20 cellular contexts compared by ENCODE assay signal in the genomic region with DNA sequence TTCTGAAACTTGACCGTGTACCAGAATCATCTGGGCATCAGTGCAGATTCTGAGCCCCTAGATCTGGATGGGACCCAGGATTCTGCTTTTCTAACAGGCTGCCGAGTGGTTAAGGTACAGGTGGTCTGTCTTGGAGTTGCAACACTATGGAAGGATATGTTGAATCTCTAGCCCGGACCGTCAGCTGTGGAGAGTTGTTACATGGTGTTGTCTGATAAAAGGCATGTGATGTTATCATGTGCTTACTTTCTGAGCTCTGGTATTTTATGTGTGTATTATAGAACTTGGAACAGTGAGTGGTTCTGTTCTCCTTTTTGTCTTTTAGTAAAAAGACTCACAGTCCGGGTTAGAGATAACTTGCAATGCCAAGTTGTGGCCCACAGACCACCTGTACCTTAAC.
"Had no signal": no experiment of that assay in that cellular context is flagged by ENCODE, and none has a peak within 500 bp of the region (broad histone marks: within the 10 kb centered on the region; RNA-seq: fewer than 3 reads in every experiment).

No MANE protein-coding gene starts in this region.

- H3K9me3 ChIP-seq: right lobe of liver, thyroid gland, upper lobe of right lung had no signal

- DNase-seq: activated CD4-positive, alpha-beta T cell treated with anti-CD3 and anti-CD28 coated beads, Interleukin-2, amount 10 ng/mL, durations not matched to agents 7 days and 5 days; activated CD8-positive, alpha-beta T cell treated with anti-CD3 and anti-CD28 coated beads, Interleukin-2, amount 10 ng/mL, durations not matched to agents 7 days and 5 days; activated naive CD4-positive, alpha-beta T cell treated with Interleukin-2 at 50 U/mL for 16 hours; activated naive CD8-positive, alpha-beta T cell treated with anti-CD3 and anti-CD28 coated beads for 36 hours; activated T-cell treated with anti-CD3 and anti-CD28 coated beads, Interleukin-2, amount 50 U/mL, for 1 hour; central memory CD4-positive, alpha-beta T cell; dorsolateral prefrontal cortex; hippocampal formation; left cardiac atrium; midbrain; nephron progenitor cell; nucleus accumbens; right lobe of liver; stimulated activated CD4-positive, alpha-beta T cell treated with anti-CD3 and anti-CD28 coated beads, Interleukin-1b, Interleukin-23, amount 100 ng/mL, for 48 hours; substantia nigra; T-helper 9 cell; thyroid gland; upper lobe of right lung had no signal

- H3K27ac ChIP-seq: dorsolateral prefrontal cortex, right lobe of liver, thyroid gland, upper lobe of right lung had no signal

- ATAC-seq: activated CD4-positive, CD25-positive, alpha-beta regulatory T cell treated with anti-CD3 and anti-CD28 coated beads, Interleukin-2, amount 50 U/mL, for 24 hours; activated CD8-positive, alpha-beta T cell treated with anti-CD3 and anti-CD28 coated beads, Interleukin-2, amount 10 ng/mL, durations not matched to agents 7 days and 5 days had no signal

- H3K27me3 ChIP-seq: dorsolateral prefrontal cortex, right lobe of liver, thyroid gland, upper lobe of right lung had no signal

- H3K4me3 ChIP-seq: dorsolateral prefrontal cortex, right lobe of liver, skin epidermis, thyroid gland, upper lobe of right lung had no signal

- H3K36me3 ChIP-seq: right lobe of liver, thyroid gland, upper lobe of right lung had no signal
